15 cellular contexts compared by ENCODE assay signal in the genomic region with DNA sequence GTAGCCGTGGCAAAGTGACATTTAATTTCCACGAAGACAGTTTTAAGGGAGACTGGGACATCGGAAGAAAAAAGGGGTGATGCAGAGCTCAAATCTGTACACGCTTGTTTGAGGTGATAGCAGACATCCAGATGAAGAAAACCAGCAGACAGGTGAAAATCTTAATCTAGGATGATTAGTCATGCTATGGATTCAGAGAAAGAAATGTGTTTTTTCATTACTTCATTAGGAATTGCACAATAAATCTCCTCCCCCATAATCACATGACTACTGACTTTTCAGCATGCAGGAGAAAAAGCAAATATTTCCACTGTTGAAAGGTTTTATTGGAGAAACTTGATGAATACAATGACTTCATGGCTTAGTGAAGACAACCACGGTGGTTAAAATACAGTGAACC. TPM values are rescaled to one million over a fixed set of nuclear protein-coding genes. Genes with fewer than 3 reads are reported as not detected.
DNase-seq lines count a peak whose midpoint lies in the region; ATAC-seq lines count a peak whose summit lies in the region.
"Had no signal": no experiment of that assay in that cellular context is flagged by ENCODE, and none has a peak within 500 bp of the region (broad histone marks: within the 10 kb centered on the region; RNA-seq: fewer than 3 reads in every experiment).

No MANE protein-coding gene starts in this region.

- H3K9ac ChIP-seq in GM23248: peak overlapping the region; percentile 29; the same call in 1 of the 2 replicates

- peaks cover 78% of the 10 kb centered on the region for H3K36me3 Mint-ChIP-seq in activated T-helper 17 cell treated with anti-CD3 and anti-CD28 coated beads, Interleukin-2, amount 50 U/mL, for 72 hours (ENCODE audit: low read depth)
- peaks cover 25% of the 10 kb centered on the region for H3K36me3 Mint-ChIP-seq in stimulated activated memory B cell treated with anti-CD40 and anti-IgM and Interleukin-4, amounts not matched to agents 10 μg/mL and 1 μg/mL and 100 μg/mL, for 72 hours

- H2AFZ ChIP-seq in GM23248: no peak overlapping the region

- 69 to 72% methylated on average over 5 of the region's 5 CpGs for WGBS in GM23248 (ENCODE audit: low coverage in 1 of 2, low lambda C conversion rate in 2 of 2, missing lambda C conversion rate in 2 of 2), 2 experiments

- peak; percentile 34 for DNase-seq in AG08396 (ENCODE audit: low spot score)
- peak; percentile 72 for DNase-seq in GM23248
- peak; percentile 47 for DNase-seq in kidney tubule cell (ENCODE audit: low spot score)
- DNase-seq in stimulated activated CD4-positive, alpha-beta T cell treated with anti-CD3 and anti-CD28 coated beads, Interleukin-2, amount 100 ng/mL, for 24 hours: no peak
- DNase-seq in SKM-1 (lab: John Stamatoyannopoulos, UW; ENCODE audit: unreplicated experiment): no peak
- DNase-seq: DMS 273 treated with DMSO at 0.1 percent for 48 hours, NCI-H146, sigmoid colon had no signal

- H3K4me1 ChIP-seq in GM23248 (ENCODE audit: insufficient read depth): peaks cover 29% of the 10 kb centered on the region

- in situ Hi-C loops in GM23248 (cut with MboI): no loop called here

- peaks cover 36% of the 10 kb centered on the region for H3K4me1 Mint-ChIP-seq in activated T-helper 17 cell treated with anti-CD3 and anti-CD28 coated beads, Interleukin-2, amount 50 U/mL, for 72 hours
- peaks cover 46% of the 10 kb centered on the region for H3K4me1 Mint-ChIP-seq in stimulated activated memory B cell treated with anti-CD40 and anti-IgM and Interleukin-4, amounts not matched to agents 10 μg/mL and 1 μg/mL and 100 μg/mL, for 72 hours

- no peaks in the 10 kb centered on the region for H3K27me3 Mint-ChIP-seq in activated T-helper 17 cell treated with anti-CD3 and anti-CD28 coated beads, Interleukin-2, amount 50 U/mL, for 72 hours
- no peaks in the 10 kb centered on the region for H3K27me3 Mint-ChIP-seq in stimulated activated memory B cell treated with anti-CD40 and anti-IgM and Interleukin-4, amounts not matched to agents 10 μg/mL and 1 μg/mL and 100 μg/mL, for 72 hours

- H4K20me1 ChIP-seq in GM23248 (ENCODE audit: insufficient read depth): no peaks in the 10 kb centered on the region

- H3K4me3 ChIP-seq in GM23248: peak overlapping the region; percentile 99; the same call in 1 of the 2 replicates
- H3K4me3 ChIP-seq: lung, sigmoid colon had no signal

- H3K79me2 ChIP-seq in GM23248 (ENCODE audit: insufficient read depth): peaks cover 93% of the 10 kb centered on the region

- H3K9me3 ChIP-seq in GM23248 (ENCODE audit: low read depth): no peaks in the 10 kb centered on the region
- H3K9me3 ChIP-seq: HAP-1, sigmoid colon had no signal

- peak overlapping the region; percentile 92 for H3K4me3 Mint-ChIP-seq in activated T-helper 17 cell treated with anti-CD3 and anti-CD28 coated beads, Interleukin-2, amount 50 U/mL, for 72 hours
- H3K4me3 Mint-ChIP-seq in stimulated activated memory B cell treated with anti-CD40 and anti-IgM and Interleukin-4, amounts not matched to agents 10 μg/mL and 1 μg/mL and 100 μg/mL, for 72 hours: no peak overlapping the region

- no peaks in the 10 kb centered on the region for H3K9me3 Mint-ChIP-seq in activated T-helper 17 cell treated with anti-CD3 and anti-CD28 coated beads, Interleukin-2, amount 50 U/mL, for 72 hours
- no peaks in the 10 kb centered on the region for H3K9me3 Mint-ChIP-seq in stimulated activated memory B cell treated with anti-CD40 and anti-IgM and Interleukin-4, amounts not matched to agents 10 μg/mL and 1 μg/mL and 100 μg/mL, for 72 hours

- H3K27me3 ChIP-seq in GM23248 (replicated peaks; ENCODE audit: insufficient read depth): no peaks in the 10 kb centered on the region
- H3K27me3 ChIP-seq: sigmoid colon had no signal

- no peaks in the 10 kb centered on the region for H3K9me2 ChIP-seq in GM23248 (ENCODE audit: insufficient read depth)

- H3F3A ChIP-seq in GM23248 (ENCODE audit: insufficient read depth): peaks cover 24% of the 10 kb centered on the region

- H3K36me3 ChIP-seq in GM23248 (ENCODE audit: low read depth): no peaks in the 10 kb centered on the region

- no peak for ATAC-seq in activated T-helper 17 cell treated with anti-CD3 and anti-CD28 coated beads, Interleukin-2, amount 50 U/mL, for 72 hours (replicated peaks)
- ATAC-seq in stimulated activated memory B cell treated with anti-CD40 and anti-IgM and Interleukin-4, amounts not matched to agents 10 μg/mL and 1 μg/mL and 100 μg/mL, for 72 hours: no peak
- no peak for ATAC-seq in HG03045 (IDR thresholded peaks at IDR 0.05; ENCODE audit: unreplicated experiment)
- ATAC-seq: activated CD4-positive, CD25-positive, alpha-beta regulatory T cell treated with anti-CD3 and anti-CD28 coated beads, Interleukin-2, amount 50 U/mL, for 24 hours; Panc1 had no signal

- no peak overlapping the region for H3K27ac Mint-ChIP-seq in activated T-helper 17 cell treated with anti-CD3 and anti-CD28 coated beads, Interleukin-2, amount 50 U/mL, for 72 hours
- no peak overlapping the region for H3K27ac Mint-ChIP-seq in stimulated activated memory B cell treated with anti-CD40 and anti-IgM and Interleukin-4, amounts not matched to agents 10 μg/mL and 1 μg/mL and 100 μg/mL, for 72 hours

- H3K4me2 ChIP-seq in GM23248 (ENCODE audit: unreplicated experiment): peak overlapping the region; percentile 49

- H3K27ac ChIP-seq in GM23248: peak overlapping the region; percentile 85

RNA-seq across cellular contexts. Expression of gene NUDT5, which starts 2.5 kb away (rescaled TPM):
- total RNA-seq in GM23248 (2014; rRNA removed; shearing (Covaris generic)): 26.9 and 33.2 TPM in 2 replicates
- polyA plus RNA-seq in GM23248 (2016; fragmentation: Nextera tagmentation; extraction: Ambion mirVana): 105 and 107 TPM in 2 replicates
- total RNA-seq in activated T-helper 17 cell treated with anti-CD3 and anti-CD28 coated beads, Interleukin-2, amount 50 U/mL, for 72 hours: 100 to 1,000 TPM in 1 of 2 donors, 10 to 100 TPM in 1; 99.1 to 139 TPM

RNA-seq across cellular contexts. Expression of gene CDC123, which starts 2.8 kb away (rescaled TPM):
- total RNA-seq in GM23248 (2014; rRNA removed; shearing (Covaris generic)): 81.3 and 100 TPM in 2 replicates
- 146 and 150 TPM in 2 replicates for polyA plus RNA-seq in GM23248 (2016; fragmentation: Nextera tagmentation; extraction: Ambion mirVana)
- total RNA-seq in activated T-helper 17 cell treated with anti-CD3 and anti-CD28 coated beads, Interleukin-2, amount 50 U/mL, for 72 hours: 100 to 1,000 TPM in 1 of 2 donors, 10 to 100 TPM in 1; 93.8 to 202 TPM

Comparison
In these comparisons a context has a peak if more than half of its experiments do, and no peak if none do; other contexts are left out.
1. DNase-seq: peak in AG08396 (single experiment), GM23248 (single experiment) and kidney tubule cell (single experiment); none in stimulated activated CD4-positive, alpha-beta T cell treated with anti-CD3 and anti-CD28 coated beads, Interleukin-2, amount 100 ng/mL, for 24 hours (0 of 2) and SKM-1 (single experiment).